Comparison of ENCODE assay signal across 2 cellular contexts in genomic region chr19:32223595-32224370, GRCh38.
TF ChIP-seq lines count a peak whose summit lies in the region.

No MANE protein-coding gene starts in this region.

TF ChIP-seq in SK-N-SH, 30 proteins besides CTCF, POLR2A, EP300 and RAD21 (continued from another document):
- no peak for TF ChIP-seq GABPA (IDR thresholded peaks at IDR 0.05; ENCODE audit: low read depth)
- TF ChIP-seq TAF1 (IDR thresholded peaks at IDR 0.05; ENCODE audit: borderline replicate concordance, low read depth, low read length) = no peak
- no peak for TF ChIP-seq FOSL2 (IDR thresholded peaks at IDR 0.05; ENCODE audit: borderline replicate concordance, low read depth)
- TF ChIP-seq RXRA (IDR thresholded peaks at IDR 0.05; ENCODE audit: borderline replicate concordance, low read depth) = no peak
- no peak for TF ChIP-seq MXI1 (IDR thresholded peaks at IDR 0.05; ENCODE audit: low read depth, low read length)
- TF ChIP-seq EZH2phosphoT487 (IDR thresholded peaks at IDR 0.05; ENCODE audit: borderline replicate concordance, low read depth) = no peak
- TF ChIP-seq FOXM1 (IDR thresholded peaks at IDR 0.05; ENCODE audit: low read depth) = no peak
- TF ChIP-seq SIN3A (IDR thresholded peaks at IDR 0.05; ENCODE audit: borderline replicate concordance, low read depth, low read length) = no peak

TF ChIP-seq in SK-N-SH treated with all-trans-retinoic acid at 6 μM for 48 hours, 23 proteins besides CTCF, POLR2A, EP300 and RAD21 (continued from another document):
- no peak for TF ChIP-seq TSHZ2 (CRISPR knock-in tag; IDR thresholded peaks at IDR 0.05)
- TF ChIP-seq CREB5 (CRISPR knock-in tag; IDR thresholded peaks at IDR 0.05; ENCODE audit: low read depth) = no peak
- no peak for TF ChIP-seq ZNF70 (CRISPR knock-in tag; IDR thresholded peaks at IDR 0.05)
- TF ChIP-seq CSRNP3 (CRISPR knock-in tag; IDR thresholded peaks at IDR 0.05) = no peak
- TF ChIP-seq TCF4 (CRISPR knock-in tag; IDR thresholded peaks at IDR 0.05; ENCODE audit: borderline replicate concordance) = no peak
- no peak for TF ChIP-seq TOX (CRISPR knock-in tag; IDR thresholded peaks at IDR 0.05; ENCODE audit: borderline replicate concordance)
- no peak for TF ChIP-seq OSR1 (CRISPR knock-in tag; IDR thresholded peaks at IDR 0.05)
- TF ChIP-seq ZNF565 (CRISPR knock-in tag; conservative IDR thresholded peaks at IDR 0.05; ENCODE audit: low read depth) = no peak
